ENCODE assay signal across 8 cellular contexts in the genomic region with DNA sequence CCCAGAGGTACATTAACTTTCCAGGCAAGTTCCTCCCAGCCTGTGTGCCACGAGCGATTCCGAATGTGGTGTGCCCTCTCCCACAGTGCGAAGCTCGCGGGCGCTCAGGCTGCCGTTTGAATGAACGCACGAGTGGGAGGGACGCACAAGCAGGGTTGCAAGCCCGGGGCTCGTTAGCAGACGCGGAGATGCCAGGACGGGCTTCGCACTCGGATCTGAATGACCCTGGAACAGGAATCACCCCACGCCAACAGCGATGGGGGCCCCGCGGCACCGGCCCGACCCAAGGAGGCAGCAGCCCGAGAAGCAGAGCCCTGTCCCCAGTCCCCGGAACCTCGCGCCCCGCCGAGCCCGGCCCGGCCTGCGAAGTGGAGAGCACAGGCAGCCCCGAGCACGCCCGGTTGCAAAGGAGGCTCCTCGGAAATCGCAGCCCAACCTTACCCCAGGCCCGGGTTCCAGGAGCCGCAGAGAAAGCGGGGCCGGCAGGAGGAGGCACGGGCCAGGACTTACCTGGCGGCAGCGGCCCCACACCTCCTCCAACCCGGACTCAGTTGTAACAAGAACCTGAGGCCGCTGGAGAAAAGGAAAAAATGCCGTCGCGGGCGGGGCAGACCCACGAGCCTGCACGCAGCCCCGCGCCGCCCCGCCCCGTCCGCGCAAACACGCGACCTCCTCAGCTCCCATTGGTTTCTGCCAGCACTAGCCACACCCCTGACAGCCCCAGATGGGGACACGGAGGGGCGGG. TPM values are rescaled to one million over a fixed set of nuclear protein-coding genes. Genes with fewer than 3 reads are reported as not detected.
DNase-seq lines count a peak whose midpoint lies in the region; ATAC-seq and TF ChIP-seq lines count a peak whose summit lies in the region.

A gene with protein sequence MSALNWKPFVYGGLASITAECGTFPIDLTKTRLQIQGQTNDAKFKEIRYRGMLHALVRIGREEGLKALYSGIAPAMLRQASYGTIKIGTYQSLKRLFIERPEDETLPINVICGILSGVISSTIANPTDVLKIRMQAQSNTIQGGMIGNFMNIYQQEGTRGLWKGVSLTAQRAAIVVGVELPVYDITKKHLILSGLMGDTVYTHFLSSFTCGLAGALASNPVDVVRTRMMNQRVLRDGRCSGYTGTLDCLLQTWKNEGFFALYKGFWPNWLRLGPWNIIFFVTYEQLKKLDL (minus strand): TSS at position 584 of the 745 bp plus-strand sequence. CDS start 6,948 bp downstream, outside the sequence.

- intact Hi-C loops in cardiac septum (cut with DNase I) (loop anchor here (2.0 to 5.0 kb wide), 3 partner anchors 23 to 77 kb away; a partner anchor contains a TSS), transverse colon (cut with DNase I; ENCODE audit: low total_unique reads) (loop anchor here (5.0 kb wide), 1 partner anchor 44 kb away; a partner anchor contains a TSS)

- TF ChIP-seq POLR2A in transverse colon (IDR thresholded peaks at IDR 0.05): peak; percentile 76

- no peak for TF ChIP-seq CTCF in GM12864 (IDR thresholded peaks at IDR 0.05; ENCODE audit: low read depth, low read length, missing control alignments)
- no peak for TF ChIP-seq CTCF in transverse colon (IDR thresholded peaks at IDR 0.05)

- H3K4me1 ChIP-seq in adipocyte (ENCODE audit: control insufficient read depth, insufficient read depth, low read length) (peaks cover 28% of the 10 kb centered on the region), transverse colon (peaks cover 7 to 46% (median 27%) of the 10 kb centered on the region in 4 donors)

- in situ Hi-C loops in transverse colon (cut with MboI; ENCODE audit: low pct_ligation_motif_present in 1 of 4, low pct_unique_long_range_greater_than_20kb in 1 of 4, low sequenced_read_pairs in 3 of 4): no loop called here

- no peaks in the 10 kb centered on the region for H3K36me3 ChIP-seq in adipocyte (ENCODE audit: control insufficient read depth, insufficient read depth, low read length, severe bottlenecking)
- H3K36me3 ChIP-seq in transverse colon: no peaks in the 10 kb centered on the region

- DNase-seq in GM12864 (ENCODE audit: low read depth) (peak; percentile 66), NCI-H128 (lab: John Stamatoyannopoulos, UW; ENCODE audit: unreplicated experiment) (peak; percentile 86), T follicular helper cell (ENCODE audit: low read depth) (peak; percentile 89), adipocyte (ENCODE audit: low read depth) (peak; percentile 97), cardiac septum (ENCODE audit: low spot score) (peak; percentile 98), pons (ENCODE audit: low spot score) (peak; percentile 75), transverse colon (peak; percentile 97)

- H3K4me3 ChIP-seq in GM12864 (ENCODE audit: low read depth, low read length): peak within 1 kb of the TSS; percentile 67
- H3K4me3 ChIP-seq in adipocyte (ENCODE audit: low read length): peak within 1 kb of the TSS; percentile 81
- peak within 1 kb of the TSS; percentile 31 to 81 (median 66) for H3K4me3 ChIP-seq in transverse colon

- peak; percentile 95 for ATAC-seq in HG02610 (IDR thresholded peaks at IDR 0.05; ENCODE audit: unreplicated experiment)

- peak within 1 kb of the TSS; percentile 81 for H3K9ac ChIP-seq in adipocyte (ENCODE audit: low read length)

- H3K27me3 ChIP-seq in adipocyte (replicated peaks; ENCODE audit: control insufficient read depth, insufficient read depth, low read length) (no peaks in the 10 kb centered on the region), transverse colon (no peaks in the 10 kb centered on the region)

- 1% methylated on average over 30 of the region's 64 CpGs; no CpG with 5 or more reads in 1 of the 2 donors for WGBS in transverse colon (ENCODE audit: low coverage in 1 of 2), 2 donors

- H3K27ac ChIP-seq in transverse colon: peak within 1 kb of the TSS; percentile 93 to 97 (median 95)

- no peaks in the 10 kb centered on the region for H3K9me3 ChIP-seq in adipocyte (ENCODE audit: control insufficient read depth, low read length)
- no peaks in the 10 kb centered on the region for H3K9me3 ChIP-seq in transverse colon

- TF ChIP-seq EP300 in transverse colon (IDR thresholded peaks at IDR 0.05; ENCODE audit: low read depth): no peak

RNA-seq across cellular contexts. Expression of the gene that starts here (rescaled TPM):
- total RNA-seq in cardiac septum: 83.4 TPM
- 10 to 100 TPM in 1 of 4 donors, 1 to 10 TPM in 3; 2.4 to 15.6 (median 6.5) TPM for total RNA-seq in transverse colon

Comparison
In these comparisons a context has a peak if more than half of its experiments do, and no peak if none do; other contexts are left out.
1. Peak in every context shown above with its lines: DNase-seq, ATAC-seq, H3K4me3 ChIP-seq and H3K27ac ChIP-seq.